24 cellular contexts compared by ENCODE assay signal in the genomic region with DNA sequence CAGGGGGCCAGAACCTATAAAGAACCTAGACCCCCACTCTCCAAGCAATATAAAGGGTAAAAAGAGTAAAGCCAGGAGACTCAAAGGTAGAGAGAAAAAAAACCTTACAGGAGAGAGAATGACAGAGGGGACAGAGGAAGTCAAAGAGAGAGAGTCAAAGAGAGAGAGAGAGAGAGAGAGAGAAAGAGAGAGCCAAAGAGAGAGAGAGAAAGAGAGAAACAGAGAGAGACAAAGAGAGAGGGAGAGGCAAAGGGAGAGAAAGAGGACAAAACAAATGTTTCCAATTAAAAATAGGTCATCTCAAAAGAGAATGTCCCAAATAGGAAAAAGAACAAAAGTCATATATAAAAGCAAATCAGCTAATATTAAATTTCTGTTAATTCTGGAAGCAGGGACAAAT.
"Had no signal": no experiment of that assay in that cellular context is flagged by ENCODE, and none has a peak within 500 bp of the region (broad histone marks: within the 10 kb centered on the region; RNA-seq: fewer than 3 reads in every experiment).

No MANE protein-coding gene starts in this region.

- H3K4me3 ChIP-seq: stomach, suprapubic skin, testis, thoracic aorta, thyroid gland, tibial artery, tibial nerve, transverse colon, upper lobe of left lung, upper lobe of right lung, uterus, vagina had no signal

- H3K27ac ChIP-seq: stomach, suprapubic skin, testis, thoracic aorta, thyroid gland, tibial artery, tibial nerve, transverse colon, upper lobe of left lung, upper lobe of right lung, uterus, vagina had no signal

- H3K4me1 ChIP-seq: stomach, suprapubic skin, testis, thyroid gland, tibial nerve, transverse colon, upper lobe of left lung, upper lobe of right lung, uterus, vagina had no signal

- H3K9me3 ChIP-seq: suprapubic skin, testis, thyroid gland, upper lobe of right lung, vagina had no signal

- H3K36me3 ChIP-seq: stomach, suprapubic skin, thoracic aorta, thyroid gland, tibial nerve, transverse colon, upper lobe of left lung, upper lobe of right lung, uterus, vagina had no signal

- DNase-seq: stimulated activated CD4-positive, alpha-beta T cell treated with anti-CD3 and anti-CD28 coated beads, Interleukin-2, amount 100 ng/mL, for 48 hours; stimulated activated CD4-positive, alpha-beta T cell treated with anti-CD3 and anti-CD28 coated beads, Interleukin-4, amount 100 ng/mL, for 1 hour; stimulated activated CD4-positive, alpha-beta T cell treated with anti-CD3 and anti-CD28 coated beads, Interleukin-4, amount 100 ng/mL, for 24 hours; stimulated activated CD4-positive, alpha-beta T cell treated with anti-CD3 and anti-CD28 coated beads, Interleukin-4, amount 100 ng/mL, for 4 hours; stimulated activated CD8-positive, alpha-beta memory T cell treated with anti-CD3 and anti-CD28 coated beads, Interleukin-4, amount 100 ng/mL, for 48 hours; stimulated activated naive B cell treated with anti-CD40 and anti-IgM and Interleukin-4, amounts not matched to agents 10 μg/mL and 1 μg/mL and 100 μg/mL, for 72 hours; stimulated activated naive CD4-positive, alpha-beta T cell; stimulated activated naive CD4-positive, alpha-beta T cell treated with Interleukin-2 at 50 U/mL for 16 hours; stimulated activated naive CD8-positive, alpha-beta T cell treated with anti-CD3 and anti-CD28 coated beads, Interleukin-15, amount 100 ng/mL, for 72 hours; stimulated activated naive CD8-positive, alpha-beta T cell treated with anti-CD3 and anti-CD28 coated beads, Interleukin-15, Interleukin-2, amounts not matched to agents 100 U/mL and 50 U/mL, for 24 hours; stomach; substantia nigra; testis; thyroid gland; tibial artery; transverse colon; trophoblast cell; upper lobe of left lung; upper lobe of right lung; uterus had no signal
